1 cellular context compared by ENCODE assay signal in the genomic region with DNA sequence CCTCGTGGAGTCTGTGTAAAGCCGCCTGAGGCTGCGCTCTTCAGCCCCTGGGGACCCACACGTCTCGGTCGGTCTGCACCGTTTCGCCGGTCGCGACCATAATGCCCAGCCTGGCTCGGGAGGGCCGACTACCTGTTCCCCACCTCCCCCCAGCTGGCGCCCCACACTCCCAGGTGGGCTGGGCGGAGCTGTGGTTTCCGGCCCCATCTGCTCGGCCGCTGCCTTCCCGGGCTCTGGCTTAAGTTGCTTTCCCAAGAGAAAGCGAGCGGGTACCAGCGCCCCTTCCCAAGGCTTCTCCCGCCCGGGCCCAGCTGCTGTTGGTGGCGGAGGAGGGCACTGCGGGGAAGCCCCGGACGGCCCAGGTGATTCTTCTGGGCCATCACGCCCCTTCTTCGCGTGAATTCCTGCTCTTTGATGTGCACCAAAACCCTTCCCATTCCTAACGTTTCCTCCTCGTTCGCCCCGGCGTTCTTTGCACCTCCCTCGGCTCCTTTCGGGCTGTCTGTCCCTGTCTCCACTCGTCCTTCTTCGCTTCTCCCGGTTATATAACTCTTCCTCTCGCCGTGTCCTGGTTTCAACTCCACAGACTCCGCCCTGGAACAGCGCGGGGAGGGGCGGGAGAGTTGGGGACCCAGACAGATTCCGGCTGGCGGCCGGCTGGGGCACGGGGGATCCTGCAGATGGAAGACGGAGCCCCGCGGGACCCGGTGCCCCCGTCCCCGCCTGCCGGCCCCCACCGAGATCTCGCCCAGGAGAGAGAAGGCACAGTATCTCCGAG.
TF ChIP-seq lines count a peak whose summit lies in the region.

No MANE protein-coding gene starts in this region.

TF ChIP-seq in HepG2, 621 proteins besides CTCF, POLR2A, EP300 and RAD21 (continued from another document and continues in another):
- TF ChIP-seq, protein P1, sequence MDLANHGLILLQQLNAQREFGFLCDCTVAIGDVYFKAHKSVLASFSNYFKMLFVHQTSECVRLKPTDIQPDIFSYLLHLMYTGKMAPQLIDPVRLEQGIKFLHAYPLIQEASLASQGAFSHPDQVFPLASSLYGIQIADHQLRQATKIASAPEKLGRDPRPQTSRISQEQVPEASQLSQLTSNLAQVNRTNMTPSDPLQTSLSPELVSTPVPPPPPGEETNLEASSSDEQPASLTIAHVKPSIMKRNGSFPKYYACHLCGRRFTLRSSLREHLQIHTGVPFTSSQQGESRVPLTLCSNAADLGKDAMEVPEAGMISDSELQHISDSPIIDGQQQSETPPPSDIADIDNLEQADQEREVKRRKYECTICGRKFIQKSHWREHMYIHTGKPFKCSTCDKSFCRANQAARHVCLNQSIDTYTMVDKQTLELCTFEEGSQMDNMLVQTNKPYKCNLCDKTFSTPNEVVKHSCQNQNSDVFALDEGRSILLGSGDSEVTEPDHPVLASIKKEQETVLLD (CRISPR knock-in tag; IDR thresholded peaks at IDR 0.05; ENCODE audit: low read depth): no peak
- TF ChIP-seq, protein P2, sequence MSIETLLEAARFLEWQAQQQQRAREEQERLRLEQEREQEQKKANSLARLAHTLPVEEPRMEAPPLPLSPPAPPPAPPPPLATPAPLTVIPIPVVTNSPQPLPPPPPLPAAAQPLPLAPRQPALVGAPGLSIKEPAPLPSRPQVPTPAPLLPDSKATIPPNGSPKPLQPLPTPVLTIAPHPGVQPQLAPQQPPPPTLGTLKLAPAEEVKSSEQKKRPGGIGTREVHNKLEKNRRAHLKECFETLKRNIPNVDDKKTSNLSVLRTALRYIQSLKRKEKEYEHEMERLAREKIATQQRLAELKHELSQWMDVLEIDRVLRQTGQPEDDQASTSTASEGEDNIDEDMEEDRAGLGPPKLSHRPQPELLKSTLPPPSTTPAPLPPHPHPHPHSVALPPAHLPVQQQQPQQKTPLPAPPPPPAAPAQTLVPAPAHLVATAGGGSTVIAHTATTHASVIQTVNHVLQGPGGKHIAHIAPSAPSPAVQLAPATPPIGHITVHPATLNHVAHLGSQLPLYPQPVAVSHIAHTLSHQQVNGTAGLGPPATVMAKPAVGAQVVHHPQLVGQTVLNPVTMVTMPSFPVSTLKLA (IDR thresholded peaks at IDR 0.05): no peak
- TF ChIP-seq SYNCRIP (IDR thresholded peaks at IDR 0.05; ENCODE audit: insufficient read depth, low read depth, low read length) (no peak), HNRNPUL1 (IDR thresholded peaks at IDR 0.05; ENCODE audit: low read depth, low read length) (no peak), PITX1 (CRISPR knock-in tag; IDR thresholded peaks at IDR 0.05) (no peak), JDP2 (CRISPR knock-in tag; IDR thresholded peaks at IDR 0.05; ENCODE audit: borderline replicate concordance) (no peak), POLR2AphosphoS2 (IDR thresholded peaks at IDR 0.05; ENCODE audit: low read depth, low read length) (no peak; the same call in 1 of the 2 replicates), SALL1 (CRISPR knock-in tag; IDR thresholded peaks at IDR 0.05) (no peak; the same call in 1 of the 2 replicates), ZFP90 (CRISPR knock-in tag; IDR thresholded peaks at IDR 0.05; ENCODE audit: borderline replicate concordance) (no peak), ZNF761 (CRISPR knock-in tag; conservative IDR thresholded peaks at IDR 0.05) (no peak), MBNL3 (CRISPR knock-in tag; conservative IDR thresholded peaks at IDR 0.05) (no peak), ZNF615 (CRISPR knock-in tag; IDR thresholded peaks at IDR 0.05; ENCODE audit: borderline replicate concordance) (0 out of 2 replicates have a peak, but pooled peaks have one; percentile 42), ZNF619 (CRISPR knock-in tag; IDR thresholded peaks at IDR 0.05) (no peak), MTA3 (CRISPR knock-in tag; IDR thresholded peaks at IDR 0.05) (no peak), ZNF235 (CRISPR knock-in tag; IDR thresholded peaks at IDR 0.05; ENCODE audit: borderline replicate concordance) (no peak; the same call in 1 of the 2 replicates), ZFP1 (CRISPR knock-in tag; IDR thresholded peaks at IDR 0.05) (no peak), ZNF292 (CRISPR knock-in tag; IDR thresholded peaks at IDR 0.05; ENCODE audit: borderline replicate concordance, low read depth) (no peak), ZNF337 (CRISPR knock-in tag; IDR thresholded peaks at IDR 0.05; ENCODE audit: borderline replicate concordance, low read depth) (no peak), U2AF2 (IDR thresholded peaks at IDR 0.05; ENCODE audit: low read depth, low read length) (no peak), RFX5 (IDR thresholded peaks at IDR 0.05; ENCODE audit: low read depth, low read length) (no peak), ISX (CRISPR knock-in tag; conservative IDR thresholded peaks at IDR 0.05) (no peak), ZNF510 (CRISPR knock-in tag; IDR thresholded peaks at IDR 0.05; ENCODE audit: low read depth) (no peak), TEAD3 (CRISPR knock-in tag; optimal IDR thresholded peaks at IDR 0.05; ENCODE audit: borderline replicate concordance) (no peak), ZNF343 (CRISPR knock-in tag; IDR thresholded peaks at IDR 0.05) (no peak), YEATS4 (CRISPR knock-in tag; IDR thresholded peaks at IDR 0.05; ENCODE audit: borderline replicate concordance) (no peak), KMT2A (CRISPR knock-in tag; IDR thresholded peaks at IDR 0.05) (no peak), NCOA1 (CRISPR knock-in tag; IDR thresholded peaks at IDR 0.05) (no peak), SIX1 (CRISPR knock-in tag; IDR thresholded peaks at IDR 0.05; ENCODE audit: borderline replicate concordance) (0 out of 2 replicates have a peak, but pooled peaks have one; percentile 5), NR2F2 (IDR thresholded peaks at IDR 0.05; ENCODE audit: borderline replicate concordance, low read depth) (no peak)
- TF ChIP-seq, protein P3, sequence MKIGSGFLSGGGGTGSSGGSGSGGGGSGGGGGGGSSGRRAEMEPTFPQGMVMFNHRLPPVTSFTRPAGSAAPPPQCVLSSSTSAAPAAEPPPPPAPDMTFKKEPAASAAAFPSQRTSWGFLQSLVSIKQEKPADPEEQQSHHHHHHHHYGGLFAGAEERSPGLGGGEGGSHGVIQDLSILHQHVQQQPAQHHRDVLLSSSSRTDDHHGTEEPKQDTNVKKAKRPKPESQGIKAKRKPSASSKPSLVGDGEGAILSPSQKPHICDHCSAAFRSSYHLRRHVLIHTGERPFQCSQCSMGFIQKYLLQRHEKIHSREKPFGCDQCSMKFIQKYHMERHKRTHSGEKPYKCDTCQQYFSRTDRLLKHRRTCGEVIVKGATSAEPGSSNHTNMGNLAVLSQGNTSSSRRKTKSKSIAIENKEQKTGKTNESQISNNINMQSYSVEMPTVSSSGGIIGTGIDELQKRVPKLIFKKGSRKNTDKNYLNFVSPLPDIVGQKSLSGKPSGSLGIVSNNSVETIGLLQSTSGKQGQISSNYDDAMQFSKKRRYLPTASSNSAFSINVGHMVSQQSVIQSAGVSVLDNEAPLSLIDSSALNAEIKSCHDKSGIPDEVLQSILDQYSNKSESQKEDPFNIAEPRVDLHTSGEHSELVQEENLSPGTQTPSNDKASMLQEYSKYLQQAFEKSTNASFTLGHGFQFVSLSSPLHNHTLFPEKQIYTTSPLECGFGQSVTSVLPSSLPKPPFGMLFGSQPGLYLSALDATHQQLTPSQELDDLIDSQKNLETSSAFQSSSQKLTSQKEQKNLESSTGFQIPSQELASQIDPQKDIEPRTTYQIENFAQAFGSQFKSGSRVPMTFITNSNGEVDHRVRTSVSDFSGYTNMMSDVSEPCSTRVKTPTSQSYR (CRISPR knock-in tag; IDR thresholded peaks at IDR 0.05; ENCODE audit: borderline replicate concordance): no peak
- TF ChIP-seq, protein P4, sequence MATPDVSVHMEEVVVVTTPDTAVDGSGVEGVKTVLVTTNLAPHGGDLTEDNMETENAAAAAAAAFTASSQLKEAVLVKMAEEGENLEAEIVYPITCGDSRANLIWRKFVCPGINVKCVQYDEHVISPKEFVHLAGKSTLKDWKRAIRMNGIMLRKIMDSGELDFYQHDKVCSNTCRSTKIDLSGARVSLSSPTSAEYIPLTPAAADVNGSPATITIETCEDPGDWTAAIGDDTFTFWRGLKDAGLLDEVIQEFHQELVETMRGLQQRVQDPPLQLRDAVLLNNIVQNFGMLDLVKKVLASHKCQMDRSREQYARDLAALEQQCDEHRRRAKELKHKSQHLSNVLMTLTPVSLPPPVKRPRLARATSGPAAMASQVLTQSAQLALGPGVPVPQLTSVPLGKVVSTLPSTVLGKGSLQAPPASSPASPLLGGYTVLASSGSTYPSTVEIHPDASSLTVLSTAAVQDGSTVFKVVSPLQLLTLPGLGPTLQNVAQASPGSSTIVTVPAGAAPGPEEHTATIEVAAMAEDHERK (CRISPR knock-in tag; IDR thresholded peaks at IDR 0.05; ENCODE audit: low read depth): no peak
- TF ChIP-seq, protein P5, sequence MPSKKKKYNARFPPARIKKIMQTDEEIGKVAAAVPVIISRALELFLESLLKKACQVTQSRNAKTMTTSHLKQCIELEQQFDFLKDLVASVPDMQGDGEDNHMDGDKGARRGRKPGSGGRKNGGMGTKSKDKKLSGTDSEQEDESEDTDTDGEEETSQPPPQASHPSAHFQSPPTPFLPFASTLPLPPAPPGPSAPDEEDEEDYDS (CRISPR knock-in tag; IDR thresholded peaks at IDR 0.05): peak; percentile 90
- TF ChIP-seq, protein P6, sequence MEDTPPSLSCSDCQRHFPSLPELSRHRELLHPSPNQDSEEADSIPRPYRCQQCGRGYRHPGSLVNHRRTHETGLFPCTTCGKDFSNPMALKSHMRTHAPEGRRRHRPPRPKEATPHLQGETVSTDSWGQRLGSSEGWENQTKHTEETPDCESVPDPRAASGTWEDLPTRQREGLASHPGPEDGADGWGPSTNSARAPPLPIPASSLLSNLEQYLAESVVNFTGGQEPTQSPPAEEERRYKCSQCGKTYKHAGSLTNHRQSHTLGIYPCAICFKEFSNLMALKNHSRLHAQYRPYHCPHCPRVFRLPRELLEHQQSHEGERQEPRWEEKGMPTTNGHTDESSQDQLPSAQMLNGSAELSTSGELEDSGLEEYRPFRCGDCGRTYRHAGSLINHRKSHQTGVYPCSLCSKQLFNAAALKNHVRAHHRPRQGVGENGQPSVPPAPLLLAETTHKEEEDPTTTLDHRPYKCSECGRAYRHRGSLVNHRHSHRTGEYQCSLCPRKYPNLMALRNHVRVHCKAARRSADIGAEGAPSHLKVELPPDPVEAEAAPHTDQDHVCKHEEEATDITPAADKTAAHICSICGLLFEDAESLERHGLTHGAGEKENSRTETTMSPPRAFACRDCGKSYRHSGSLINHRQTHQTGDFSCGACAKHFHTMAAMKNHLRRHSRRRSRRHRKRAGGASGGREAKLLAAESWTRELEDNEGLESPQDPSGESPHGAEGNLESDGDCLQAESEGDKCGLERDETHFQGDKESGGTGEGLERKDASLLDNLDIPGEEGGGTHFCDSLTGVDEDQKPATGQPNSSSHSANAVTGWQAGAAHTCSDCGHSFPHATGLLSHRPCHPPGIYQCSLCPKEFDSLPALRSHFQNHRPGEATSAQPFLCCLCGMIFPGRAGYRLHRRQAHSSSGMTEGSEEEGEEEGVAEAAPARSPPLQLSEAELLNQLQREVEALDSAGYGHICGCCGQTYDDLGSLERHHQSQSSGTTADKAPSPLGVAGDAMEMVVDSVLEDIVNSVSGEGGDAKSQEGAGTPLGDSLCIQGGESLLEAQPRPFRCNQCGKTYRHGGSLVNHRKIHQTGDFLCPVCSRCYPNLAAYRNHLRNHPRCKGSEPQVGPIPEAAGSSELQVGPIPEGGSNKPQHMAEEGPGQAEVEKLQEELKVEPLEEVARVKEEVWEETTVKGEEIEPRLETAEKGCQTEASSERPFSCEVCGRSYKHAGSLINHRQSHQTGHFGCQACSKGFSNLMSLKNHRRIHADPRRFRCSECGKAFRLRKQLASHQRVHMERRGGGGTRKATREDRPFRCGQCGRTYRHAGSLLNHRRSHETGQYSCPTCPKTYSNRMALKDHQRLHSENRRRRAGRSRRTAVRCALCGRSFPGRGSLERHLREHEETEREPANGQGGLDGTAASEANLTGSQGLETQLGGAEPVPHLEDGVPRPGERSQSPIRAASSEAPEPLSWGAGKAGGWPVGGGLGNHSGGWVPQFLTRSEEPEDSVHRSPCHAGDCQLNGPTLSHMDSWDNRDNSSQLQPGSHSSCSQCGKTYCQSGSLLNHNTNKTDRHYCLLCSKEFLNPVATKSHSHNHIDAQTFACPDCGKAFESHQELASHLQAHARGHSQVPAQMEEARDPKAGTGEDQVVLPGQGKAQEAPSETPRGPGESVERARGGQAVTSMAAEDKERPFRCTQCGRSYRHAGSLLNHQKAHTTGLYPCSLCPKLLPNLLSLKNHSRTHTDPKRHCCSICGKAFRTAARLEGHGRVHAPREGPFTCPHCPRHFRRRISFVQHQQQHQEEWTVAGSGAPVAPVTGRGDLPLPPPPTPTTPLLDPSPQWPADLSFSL (CRISPR knock-in tag; IDR thresholded peaks at IDR 0.05): no peak
- TF ChIP-seq, protein P7, sequence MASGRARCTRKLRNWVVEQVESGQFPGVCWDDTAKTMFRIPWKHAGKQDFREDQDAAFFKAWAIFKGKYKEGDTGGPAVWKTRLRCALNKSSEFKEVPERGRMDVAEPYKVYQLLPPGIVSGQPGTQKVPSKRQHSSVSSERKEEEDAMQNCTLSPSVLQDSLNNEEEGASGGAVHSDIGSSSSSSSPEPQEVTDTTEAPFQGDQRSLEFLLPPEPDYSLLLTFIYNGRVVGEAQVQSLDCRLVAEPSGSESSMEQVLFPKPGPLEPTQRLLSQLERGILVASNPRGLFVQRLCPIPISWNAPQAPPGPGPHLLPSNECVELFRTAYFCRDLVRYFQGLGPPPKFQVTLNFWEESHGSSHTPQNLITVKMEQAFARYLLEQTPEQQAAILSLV (CRISPR knock-in tag; IDR thresholded peaks at IDR 0.05; ENCODE audit: borderline replicate concordance): peak; percentile 9; the same call in 1 of the 2 replicates
- TF ChIP-seq, protein P8, sequence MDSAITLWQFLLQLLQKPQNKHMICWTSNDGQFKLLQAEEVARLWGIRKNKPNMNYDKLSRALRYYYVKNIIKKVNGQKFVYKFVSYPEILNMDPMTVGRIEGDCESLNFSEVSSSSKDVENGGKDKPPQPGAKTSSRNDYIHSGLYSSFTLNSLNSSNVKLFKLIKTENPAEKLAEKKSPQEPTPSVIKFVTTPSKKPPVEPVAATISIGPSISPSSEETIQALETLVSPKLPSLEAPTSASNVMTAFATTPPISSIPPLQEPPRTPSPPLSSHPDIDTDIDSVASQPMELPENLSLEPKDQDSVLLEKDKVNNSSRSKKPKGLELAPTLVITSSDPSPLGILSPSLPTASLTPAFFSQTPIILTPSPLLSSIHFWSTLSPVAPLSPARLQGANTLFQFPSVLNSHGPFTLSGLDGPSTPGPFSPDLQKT (CRISPR knock-in tag; IDR thresholded peaks at IDR 0.05; ENCODE audit: borderline replicate concordance): no peak
- TF ChIP-seq, protein P9, sequence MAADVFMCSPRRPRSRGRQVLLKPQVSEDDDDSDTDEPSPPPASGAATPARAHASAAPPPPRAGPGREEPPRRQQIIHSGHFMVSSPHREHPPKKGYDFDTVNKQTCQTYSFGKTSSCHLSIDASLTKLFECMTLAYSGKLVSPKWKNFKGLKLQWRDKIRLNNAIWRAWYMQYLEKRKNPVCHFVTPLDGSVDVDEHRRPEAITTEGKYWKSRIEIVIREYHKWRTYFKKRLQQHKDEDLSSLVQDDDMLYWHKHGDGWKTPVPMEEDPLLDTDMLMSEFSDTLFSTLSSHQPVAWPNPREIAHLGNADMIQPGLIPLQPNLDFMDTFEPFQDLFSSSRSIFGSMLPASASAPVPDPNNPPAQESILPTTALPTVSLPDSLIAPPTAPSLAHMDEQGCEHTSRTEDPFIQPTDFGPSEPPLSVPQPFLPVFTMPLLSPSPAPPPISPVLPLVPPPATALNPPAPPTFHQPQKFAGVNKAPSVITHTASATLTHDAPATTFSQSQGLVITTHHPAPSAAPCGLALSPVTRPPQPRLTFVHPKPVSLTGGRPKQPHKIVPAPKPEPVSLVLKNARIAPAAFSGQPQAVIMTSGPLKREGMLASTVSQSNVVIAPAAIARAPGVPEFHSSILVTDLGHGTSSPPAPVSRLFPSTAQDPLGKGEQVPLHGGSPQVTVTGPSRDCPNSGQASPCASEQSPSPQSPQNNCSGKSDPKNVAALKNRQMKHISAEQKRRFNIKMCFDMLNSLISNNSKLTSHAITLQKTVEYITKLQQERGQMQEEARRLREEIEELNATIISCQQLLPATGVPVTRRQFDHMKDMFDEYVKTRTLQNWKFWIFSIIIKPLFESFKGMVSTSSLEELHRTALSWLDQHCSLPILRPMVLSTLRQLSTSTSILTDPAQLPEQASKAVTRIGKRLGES (CRISPR knock-in tag; IDR thresholded peaks at IDR 0.05; ENCODE audit: borderline replicate concordance): no peak
